ENCODE assay signal across 13 cellular contexts in the genomic region with DNA sequence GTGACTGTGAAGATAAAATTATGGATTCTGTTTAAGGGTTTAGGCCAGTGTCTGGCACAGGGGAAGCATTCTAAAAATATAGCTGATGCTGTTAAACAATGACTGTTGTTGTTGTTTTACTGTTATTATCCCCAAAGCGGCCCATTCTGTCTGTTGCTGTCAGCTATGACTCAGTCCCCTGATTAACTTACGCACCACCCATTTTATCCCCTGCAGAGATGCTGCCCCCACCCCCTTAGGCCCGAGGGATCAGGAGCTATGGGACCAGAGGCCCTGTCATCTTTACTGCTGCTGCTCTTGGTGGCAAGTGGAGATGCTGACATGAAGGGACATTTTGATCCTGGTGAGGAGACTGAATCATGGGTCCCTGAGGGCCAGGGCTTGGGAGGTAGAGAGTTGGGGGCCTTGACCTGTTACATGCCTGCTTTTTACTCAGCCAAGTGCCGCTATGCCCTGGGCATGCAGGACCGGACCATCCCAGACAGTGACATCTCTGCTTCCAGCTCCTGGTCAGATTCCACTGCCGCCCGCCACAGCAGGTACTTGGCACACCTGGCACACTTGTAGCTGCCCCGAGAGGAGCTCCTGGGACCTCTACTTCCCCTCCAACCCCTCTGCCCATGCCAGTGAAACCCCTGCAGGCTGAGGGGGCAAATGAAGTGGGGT. TPM values are rescaled to one million over a fixed set of nuclear protein-coding genes. Genes with fewer than 3 reads are reported as not detected.
DNase-seq lines count a peak whose midpoint lies in the region; ATAC-seq and TF ChIP-seq lines count a peak whose summit lies in the region.
"Had no signal": no experiment of that assay in that cellular context is flagged by ENCODE, and none has a peak within 500 bp of the region (broad histone marks: within the 10 kb centered on the region; RNA-seq: fewer than 3 reads in every experiment).

No MANE protein-coding gene starts in this region.

- peak overlapping the region; percentile 8 for H2BK120ac ChIP-seq in neuronal stem cell (ENCODE audit: low read depth, low read length)

- no peak overlapping the region for H2AFZ ChIP-seq in neuronal stem cell (ENCODE audit: low read length)

- H3K18ac ChIP-seq in neuronal stem cell (ENCODE audit: low read length), result peak overlapping the region; percentile 24

- H3K4me3 Mint-ChIP-seq in endodermal cell, result no peak overlapping the region

- peaks cover 38% of the 10 kb centered on the region for H3K79me1 ChIP-seq in neuronal stem cell (ENCODE audit: low read depth, low read length)

- H3K27ac ChIP-seq in esophagus squamous epithelium (peak overlapping the region in 3 of 4 donors; percentile 23 to 57 (median 48)), neuronal stem cell (replicated peaks; ENCODE audit: low read length) (no peak overlapping the region), endodermal cell (ENCODE audit: low read depth, low read length) (no peak overlapping the region)

- peak overlapping the region; percentile 46 for H2BK15ac ChIP-seq in neuronal stem cell (ENCODE audit: low read length)

- peak overlapping the region; percentile 83 for H3K23ac ChIP-seq in neuronal stem cell (ENCODE audit: low read depth, low read length, poor library complexity)

- H2BK12ac ChIP-seq in neuronal stem cell (ENCODE audit: low read length), result peak overlapping the region; percentile 32

- intact Hi-C loops in esophagus squamous epithelium (cut with DNase I), result loop anchor here (10.0 kb wide), 1 partner anchor 204 kb away; the partner anchor contains the start of gene PPP1R18
- intact Hi-C loops in left ventricle myocardium superior (cut with micrococcal nuclease), result no loop called here

- no peaks in the 10 kb centered on the region for H3K9me3 ChIP-seq in NT2/D1 (ENCODE audit: insufficient read depth, low read length)
- H3K9me3 ChIP-seq in esophagus squamous epithelium, result no peaks in the 10 kb centered on the region
- H3K9me3 ChIP-seq in neuronal stem cell (replicated peaks in 1 of 2; ENCODE audit: control insufficient read depth in 2 of 2, insufficient read depth in 1 of 2, low read depth in 1 of 2, low read length in 2 of 2), result no peaks in the 10 kb centered on the region
- H3K9me3 ChIP-seq in endodermal cell (ENCODE audit: control insufficient read depth, low read length), result no peaks in the 10 kb centered on the region
- H3K9me3 ChIP-seq: mucosa of descending colon had no signal

- no peaks in the 10 kb centered on the region for H3K9me3 Mint-ChIP-seq in endodermal cell

- no peak overlapping the region for H3K4ac ChIP-seq in neuronal stem cell (ENCODE audit: low read length)

- H3K4me1 Mint-ChIP-seq in endodermal cell, result peaks cover 29% of the 10 kb centered on the region

- H3K36me3 Mint-ChIP-seq in endodermal cell (ENCODE audit: low read depth), result peaks cover 32% of the 10 kb centered on the region

- H3K27me3 Mint-ChIP-seq in endodermal cell (ENCODE audit: insufficient read depth), result no peaks in the 10 kb centered on the region

- no peak overlapping the region for H4K91ac ChIP-seq in neuronal stem cell (ENCODE audit: low read depth, low read length, poor library complexity)

- H3K14ac ChIP-seq in neuronal stem cell (ENCODE audit: low read length), result peak overlapping the region; percentile 84

- ATAC-seq in left ventricle myocardium superior (no peak), HG03095 (IDR thresholded peaks at IDR 0.05; ENCODE audit: unreplicated experiment) (no peak)
- ATAC-seq: esophagus mucosa, mucosa of descending colon had no signal

- TF ChIP-seq CTCF in esophagus squamous epithelium (IDR thresholded peaks at IDR 0.05) (no peak), endodermal cell (conservative IDR thresholded peaks at IDR 0.05) (no peak)

- 46 to 73% methylated on average over 2 to 5 of the region's 8 CpGs for WGBS in esophagus squamous epithelium, 2 donors
- no CpG with 5 or more reads among the region's 8 CpGs for WGBS in neuronal stem cell (ENCODE audit: extremely low coverage in 2 of 2, insufficient read length in 2 of 2, insufficient replicate concordance in 1 of 2), 2 donors
- 88 to 93% methylated on average over 3 to 8 of the region's 8 CpGs for WGBS in endodermal cell (ENCODE audit: insufficient coverage in 1 of 2, insufficient read length in 1 of 2), 2 experiments

- H3K4me3 ChIP-seq in NT2/D1 (ENCODE audit: insufficient read length, low read depth) (no peak overlapping the region), esophagus squamous epithelium (no peak overlapping the region), neuronal stem cell (ENCODE audit: low read length in 2 of 2) (peak overlapping the region in 1 of 2 donors; percentile 1), endodermal cell (ENCODE audit: low read length) (no peak overlapping the region)
- H3K4me3 ChIP-seq: mucosa of descending colon had no signal

- H4K8ac ChIP-seq in neuronal stem cell (ENCODE audit: low read depth, low read length), result no peak overlapping the region

- H3K4me1 ChIP-seq in NT2/D1 (ENCODE audit: insufficient read depth, insufficient read length) (peaks cover 11% of the 10 kb centered on the region), esophagus squamous epithelium (peaks cover 19 to 73% (median 40%) of the 10 kb centered on the region in 3 donors), neuronal stem cell (ENCODE audit: control insufficient read depth in 2 of 2, insufficient read depth in 1 of 2, low read depth in 1 of 2, low read length in 2 of 2) (peaks cover 29 to 34% of the 10 kb centered on the region in 2 donors), endodermal cell (ENCODE audit: control insufficient read depth, insufficient read depth, low read length) (peaks cover 13% of the 10 kb centered on the region)

- H3K27ac Mint-ChIP-seq in endodermal cell, result no peak overlapping the region

- peak overlapping the region; percentile 98 for H2AK5ac ChIP-seq in neuronal stem cell (ENCODE audit: low read depth, low read length)

- H3K36me3 ChIP-seq in NT2/D1 (ENCODE audit: insufficient read depth, insufficient read length, low read length) (peaks cover 56% of the 10 kb centered on the region), esophagus squamous epithelium (peaks cover 23 to 52% (median 24%) of the 10 kb centered on the region in 3 donors), neuronal stem cell (replicated peaks in 1 of 2; ENCODE audit: control insufficient read depth in 2 of 2, insufficient read depth in 2 of 2, low read length in 2 of 2) (peaks cover 46 to 79% of the 10 kb centered on the region in 2 donors), endodermal cell (ENCODE audit: control insufficient read depth, insufficient read depth, low read length) (peaks cover 36% of the 10 kb centered on the region)

- no peak for TF ChIP-seq POLR2A in esophagus squamous epithelium (IDR thresholded peaks at IDR 0.05)

- H2BK5ac ChIP-seq in neuronal stem cell (ENCODE audit: low read length), result no peak overlapping the region

- H3K9ac ChIP-seq in NT2/D1 (ENCODE audit: insufficient read length, low read depth) (peak overlapping the region; percentile 21), neuronal stem cell (ENCODE audit: low read depth, low read length, poor library complexity) (peak overlapping the region; percentile 56), endodermal cell (ENCODE audit: extremely low read depth, low read length, poor library complexity, severe bottlenecking) (no peak overlapping the region)

- H3K4me2 ChIP-seq in neuronal stem cell (ENCODE audit: insufficient read depth, low read length, poor library complexity, severe bottlenecking), result no peak overlapping the region

- H3K27me3 ChIP-seq in NT2/D1 (ENCODE audit: insufficient read depth, insufficient read length) (no peaks in the 10 kb centered on the region), esophagus squamous epithelium (no peaks in the 10 kb centered on the region), neuronal stem cell (ENCODE audit: control insufficient read depth in 3 of 3, insufficient read depth in 3 of 3, low read depth in 1 of 3, low read length in 3 of 3) (no peaks in the 10 kb centered on the region), endodermal cell (ENCODE audit: control insufficient read depth, insufficient read depth, low read length, poor library complexity, severe bottlenecking) (no peaks in the 10 kb centered on the region)

- DNase-seq in Ammon's horn (ENCODE audit: low spot score) (peak; percentile 63), NT2/D1 (ENCODE audit: low read depth, low spot score) (no peak), esophagus squamous epithelium (lab: John Stamatoyannopoulos, UW) (no peak), neuronal stem cell (ENCODE audit: low spot score) (no peak), SK-N-DZ (ENCODE audit: low spot score) (no peak), endodermal cell (no peak), left ventricle myocardium superior (no peak)
- DNase-seq: activated naive CD4-positive, alpha-beta T cell treated with anti-CD3 and anti-CD28 coated beads, Interleukin-2, amount 50 U/mL, for 16 hours; mucosa of descending colon; NCI-H1417; stimulated activated CD4-positive, alpha-beta T cell treated with anti-CD3 and anti-CD28 coated beads, Interleukin-1b, Interleukin-23, amount 100 ng/mL, for 48 hours had no signal

RNA-seq across cellular contexts. Expression of gene DDR1, which starts 4.3 kb away (rescaled TPM):
- total RNA-seq in esophagus squamous epithelium, result 100 to 1,000 TPM; 131 to 261 (median 140) TPM
- 144 TPM for polyA plus RNA-seq in neuronal stem cell (2013, experiment 1 of 2)
- 140 TPM for polyA plus RNA-seq in neuronal stem cell (2013, experiment 2 of 2)
- 14.3 and 120 TPM in 2 replicates for polyA plus RNA-seq in SK-N-DZ (2014; cell fraction: cytosol; rRNA removed)
- polyA plus RNA-seq in SK-N-DZ (2014; cell fraction: nucleus; rRNA removed), result 20.8 and 26.1 TPM in 2 replicates
- 100 to 1,000 TPM; 140 to 151 TPM for total RNA-seq in endodermal cell
- polyA plus RNA-seq in endodermal cell (2013, experiment 1 of 2), result 299 TPM
- polyA plus RNA-seq in endodermal cell (2013, experiment 2 of 2), result 288 TPM
- 25.7 TPM for total RNA-seq in left ventricle myocardium superior

RNA-seq across cellular contexts. Expression of gene GTF2H4, which starts 19.4 kb away (rescaled TPM):
- total RNA-seq in esophagus squamous epithelium (10 to 100 TPM; 10.3 to 26.7 (median 12.4) TPM), endodermal cell (10 to 100 TPM; 60.0 to 67.9 TPM), left ventricle myocardium superior (21.4 TPM)
- polyA plus RNA-seq in neuronal stem cell (2013, experiment 1 of 2), result 54.0 TPM
- polyA plus RNA-seq in neuronal stem cell (2013, experiment 2 of 2), result 54.9 TPM
- polyA plus RNA-seq in SK-N-DZ (2014; cell fraction: cytosol; rRNA removed), result 21.0 and 21.8 TPM in 2 replicates
- 128 and 154 TPM in 2 replicates for polyA plus RNA-seq in SK-N-DZ (2014; cell fraction: nucleus; rRNA removed)
- 52.4 TPM for polyA plus RNA-seq in endodermal cell (2013, experiment 1 of 2)
- polyA plus RNA-seq in endodermal cell (2013, experiment 2 of 2), result 39.9 TPM

RNA-seq across cellular contexts. Expression of gene VARS2, which starts 25.4 kb away (rescaled TPM):
- total RNA-seq in esophagus squamous epithelium, result 10 to 100 TPM; 23.5 to 61.9 (median 33.0) TPM
- 25.0 TPM for polyA plus RNA-seq in neuronal stem cell (2013, experiment 1 of 2)
- polyA plus RNA-seq in neuronal stem cell (2013, experiment 2 of 2), result 24.8 TPM
- 45.0 and 46.3 TPM in 2 replicates for polyA plus RNA-seq in SK-N-DZ (2014; cell fraction: cytosol; rRNA removed)
- polyA plus RNA-seq in SK-N-DZ (2014; cell fraction: nucleus; rRNA removed), result 264 and 303 TPM in 2 replicates
- total RNA-seq in endodermal cell, result 10 to 100 TPM; 39.4 to 52.5 TPM
- 51.8 TPM for polyA plus RNA-seq in endodermal cell (2013, experiment 1 of 2)
- 46.7 TPM for polyA plus RNA-seq in endodermal cell (2013, experiment 2 of 2)
- total RNA-seq in left ventricle myocardium superior, result 18.2 TPM

RNA-seq across cellular contexts. Expression of gene SFTA2, which starts 43.4 kb away (rescaled TPM):
- 10 to 100 TPM in 1 of 4 donors, 1 to 10 TPM in 3; 2.0 to 31.7 (median 6.4) TPM for total RNA-seq in esophagus squamous epithelium
- not detected for polyA plus RNA-seq in neuronal stem cell (2013, experiment 1 of 2)
- polyA plus RNA-seq in neuronal stem cell (2013, experiment 2 of 2), result not detected
- not detected in 2 replicates for polyA plus RNA-seq in SK-N-DZ (2014; cell fraction: cytosol; rRNA removed)
- polyA plus RNA-seq in SK-N-DZ (2014; cell fraction: nucleus; rRNA removed), result not detected in 2 replicates
- total RNA-seq in endodermal cell, result not detected
- polyA plus RNA-seq in endodermal cell (2013, experiment 1 of 2), result not detected
- polyA plus RNA-seq in endodermal cell (2013, experiment 2 of 2), result not detected
- total RNA-seq in left ventricle myocardium superior, result not detected
- total RNA-seq: mucosa of descending colon had no signal

RNA-seq across cellular contexts. Expression of gene MUCL3, which starts 52.2 kb away (rescaled TPM):
- total RNA-seq in esophagus squamous epithelium (1 to 10 TPM in 2 of 4 donors, under 1 TPM in 2; 0.21 to 8.3 (median 2.4) TPM), endodermal cell (under 1 TPM; 0.18 TPM), left ventricle myocardium superior (not detected)
- 0.29 TPM for polyA plus RNA-seq in neuronal stem cell (2013, experiment 1 of 2)
- polyA plus RNA-seq in neuronal stem cell (2013, experiment 2 of 2), result 0.24 TPM
- not detected in 2 replicates for polyA plus RNA-seq in SK-N-DZ (2014; cell fraction: cytosol; rRNA removed)
- polyA plus RNA-seq in SK-N-DZ (2014; cell fraction: nucleus; rRNA removed), result not detected in 2 replicates
- 0.04 TPM for polyA plus RNA-seq in endodermal cell (2013, experiment 1 of 2)
- not detected for polyA plus RNA-seq in endodermal cell (2013, experiment 2 of 2)

Comparison
In these comparisons a context has a peak if more than half of its experiments do, and no peak if none do; other contexts are left out.
1. H3K27ac ChIP-seq: peak in esophagus squamous epithelium (3 of 4); none in neuronal stem cell (single experiment) and endodermal cell (single experiment).